ENCODE assay signal across 1 cellular context in genomic region chr12:110091136-110091711, GRCh38.
A peak's percentile ranks its signal among the peaks of the same experiment; 100 is the strongest.
TF ChIP-seq lines count a peak whose summit lies in the region.

No MANE protein-coding gene starts in this region.

TF ChIP-seq in HepG2, 621 proteins besides CTCF, POLR2A, EP300 and RAD21 (continued from another document and continues in another):
- TF ChIP-seq, protein P1, sequence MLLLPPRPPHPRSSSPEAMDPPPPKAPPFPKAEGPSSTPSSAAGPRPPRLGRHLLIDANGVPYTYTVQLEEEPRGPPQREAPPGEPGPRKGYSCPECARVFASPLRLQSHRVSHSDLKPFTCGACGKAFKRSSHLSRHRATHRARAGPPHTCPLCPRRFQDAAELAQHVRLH (CRISPR knock-in tag; IDR thresholded peaks at IDR 0.05; ENCODE audit: borderline replicate concordance, low read depth), result no peak
- TF ChIP-seq MXD4 (CRISPR knock-in tag; IDR thresholded peaks at IDR 0.05) (no peak), ZBTB7B (CRISPR knock-in tag; IDR thresholded peaks at IDR 0.05) (peak; percentile 85), ERF (CRISPR knock-in tag; IDR thresholded peaks at IDR 0.05) (peak; percentile 43; the same call in 1 of the 2 replicates), ZNF292 (CRISPR knock-in tag; IDR thresholded peaks at IDR 0.05; ENCODE audit: borderline replicate concordance, low read depth) (0 out of 2 replicates have a peak, but pooled peaks have one; percentile 20), ZMYM2 (CRISPR knock-in tag; IDR thresholded peaks at IDR 0.05) (0 out of 2 replicates have a peak, but pooled peaks have one; percentile 12), ZBTB46 (CRISPR knock-in tag; IDR thresholded peaks at IDR 0.05; ENCODE audit: borderline replicate concordance) (no peak), ZNF362 (CRISPR knock-in tag; IDR thresholded peaks at IDR 0.05; ENCODE audit: borderline replicate concordance) (peak; percentile 90), PHF21A (CRISPR knock-in tag; IDR thresholded peaks at IDR 0.05) (peak; percentile 89), EZH2 (conservative IDR thresholded peaks at IDR 0.05; ENCODE audit: low read depth, low read length) (no peak), ZC3H4 (CRISPR knock-in tag; IDR thresholded peaks at IDR 0.05; ENCODE audit: borderline replicate concordance) (no peak), MATR3 (CRISPR knock-in tag; IDR thresholded peaks at IDR 0.05) (no peak), ZSCAN31 (CRISPR knock-in tag; IDR thresholded peaks at IDR 0.05; ENCODE audit: low read depth) (peak; percentile 80; the same call in 1 of the 2 replicates), ZNF383 (CRISPR knock-in tag; IDR thresholded peaks at IDR 0.05; ENCODE audit: borderline replicate concordance) (0 out of 2 replicates have a peak, but pooled peaks have one; percentile 9), SSRP1 (CRISPR knock-in tag; IDR thresholded peaks at IDR 0.05) (no peak), SP5 (CRISPR knock-in tag; IDR thresholded peaks at IDR 0.05; ENCODE audit: borderline replicate concordance, low read depth) (peak; percentile 32; the same call in 1 of the 2 replicates), ZNF333 (CRISPR knock-in tag; IDR thresholded peaks at IDR 0.05; ENCODE audit: borderline replicate concordance) (no peak), ZNF468 (CRISPR knock-in tag; IDR thresholded peaks at IDR 0.05) (no peak), HOXA7 (CRISPR knock-in tag; IDR thresholded peaks at IDR 0.05) (no peak), ZNF530 (CRISPR knock-in tag; IDR thresholded peaks at IDR 0.05; ENCODE audit: low read depth) (no peak), PLRG1 (conservative IDR thresholded peaks at IDR 0.05) (no peak), SNAI1 (CRISPR knock-in tag; IDR thresholded peaks at IDR 0.05; ENCODE audit: borderline replicate concordance) (0 out of 2 replicates have a peak, but pooled peaks have one; percentile 37), FOXC1 (CRISPR knock-in tag; IDR thresholded peaks at IDR 0.05; ENCODE audit: borderline replicate concordance) (0 out of 2 replicates have a peak, but pooled peaks have one; percentile 15), HHEX (CRISPR knock-in tag; IDR thresholded peaks at IDR 0.05) (no peak), ZNF615 (CRISPR knock-in tag; IDR thresholded peaks at IDR 0.05; ENCODE audit: borderline replicate concordance) (no peak), DMAP1 (CRISPR knock-in tag; IDR thresholded peaks at IDR 0.05) (peak; percentile 53; the same call in 1 of the 2 replicates), ZNF329 (CRISPR knock-in tag; IDR thresholded peaks at IDR 0.05; ENCODE audit: low read depth) (no peak), JUND (CRISPR knock-in tag; IDR thresholded peaks at IDR 0.05) (0 out of 2 replicates have a peak, but pooled peaks have one; percentile 47), ZNF414 (CRISPR knock-in tag; IDR thresholded peaks at IDR 0.05) (no peak; the same call in 1 of the 2 replicates), MED13 (CRISPR knock-in tag; IDR thresholded peaks at IDR 0.05) (0 out of 2 replicates have a peak, but pooled peaks have one; percentile 13), ZNF430 (CRISPR knock-in tag; IDR thresholded peaks at IDR 0.05) (0 out of 2 replicates have a peak, but pooled peaks have one; percentile 52), SPEN (CRISPR knock-in tag; IDR thresholded peaks at IDR 0.05; ENCODE audit: low read depth) (peak; percentile 41; the same call in 1 of the 2 replicates), ZNF543 (CRISPR knock-in tag; IDR thresholded peaks at IDR 0.05) (0 out of 2 replicates have a peak, but pooled peaks have one; percentile 50), ASH2L (IDR thresholded peaks at IDR 0.05; ENCODE audit: insufficient read length, low read depth, low read length) (peak; percentile 61), MZF1 (CRISPR knock-in tag; IDR thresholded peaks at IDR 0.05; ENCODE audit: borderline replicate concordance) (no peak), ZNF614 (CRISPR knock-in tag; IDR thresholded peaks at IDR 0.05; ENCODE audit: borderline replicate concordance) (no peak), ZNF557 (CRISPR knock-in tag; IDR thresholded peaks at IDR 0.05) (0 out of 2 replicates have a peak, but pooled peaks have one; percentile 22), SOX5 (CRISPR knock-in tag; IDR thresholded peaks at IDR 0.05; ENCODE audit: borderline replicate concordance) (peak; percentile 79; the same call in 1 of the 2 replicates), SRSF1 (optimal IDR thresholded peaks at IDR 0.05; ENCODE audit: low read depth, low read length) (no peak), CEBPB (IDR thresholded peaks at IDR 0.05; ENCODE audit: borderline replicate concordance, low read depth, low read length) (peak; percentile 91), ZNF747 (CRISPR knock-in tag; IDR thresholded peaks at IDR 0.05; ENCODE audit: borderline replicate concordance) (no peak), ZNF350 (CRISPR knock-in tag; IDR thresholded peaks at IDR 0.05; ENCODE audit: borderline replicate concordance, low read depth) (peak; percentile 61; the same call in 1 of the 2 replicates), ZNF564 (CRISPR knock-in tag; IDR thresholded peaks at IDR 0.05) (peak; percentile 75; the same call in 1 of the 2 replicates), HOXD1 (CRISPR knock-in tag; IDR thresholded peaks at IDR 0.05) (peak; percentile 57; the same call in 1 of the 2 replicates), AHR (CRISPR knock-in tag; IDR thresholded peaks at IDR 0.05) (no peak), CCDC6 (CRISPR knock-in tag; IDR thresholded peaks at IDR 0.05) (peak; percentile 80; the same call in 1 of the 2 replicates), ZNF572 (CRISPR knock-in tag; IDR thresholded peaks at IDR 0.05) (no peak), KDM3A (CRISPR knock-in tag; IDR thresholded peaks at IDR 0.05; ENCODE audit: low read depth) (no peak), ZNF878 (CRISPR knock-in tag; IDR thresholded peaks at IDR 0.05) (peak; percentile 28; the same call in 1 of the 2 replicates), SALL2 (CRISPR knock-in tag; IDR thresholded peaks at IDR 0.05) (no peak), ZNF691 (CRISPR knock-in tag; IDR thresholded peaks at IDR 0.05; ENCODE audit: borderline replicate concordance, low read depth) (no peak), RCOR2 (CRISPR knock-in tag; IDR thresholded peaks at IDR 0.05) (0 out of 2 replicates have a peak, but pooled peaks have one; percentile 32), U2AF2 (IDR thresholded peaks at IDR 0.05; ENCODE audit: low read depth, low read length) (no peak), FOXK1 (CRISPR knock-in tag; IDR thresholded peaks at IDR 0.05; ENCODE audit: borderline replicate concordance, low read depth) (no peak), ZNF256 (CRISPR knock-in tag; conservative IDR thresholded peaks at IDR 0.05) (no peak), SRF (IDR thresholded peaks at IDR 0.05; ENCODE audit: low read depth, low read length) (no peak), SAFB2 (CRISPR knock-in tag; IDR thresholded peaks at IDR 0.05; ENCODE audit: borderline replicate concordance, low read depth) (no peak; the same call in 1 of the 2 replicates)
- TF ChIP-seq, protein P2, sequence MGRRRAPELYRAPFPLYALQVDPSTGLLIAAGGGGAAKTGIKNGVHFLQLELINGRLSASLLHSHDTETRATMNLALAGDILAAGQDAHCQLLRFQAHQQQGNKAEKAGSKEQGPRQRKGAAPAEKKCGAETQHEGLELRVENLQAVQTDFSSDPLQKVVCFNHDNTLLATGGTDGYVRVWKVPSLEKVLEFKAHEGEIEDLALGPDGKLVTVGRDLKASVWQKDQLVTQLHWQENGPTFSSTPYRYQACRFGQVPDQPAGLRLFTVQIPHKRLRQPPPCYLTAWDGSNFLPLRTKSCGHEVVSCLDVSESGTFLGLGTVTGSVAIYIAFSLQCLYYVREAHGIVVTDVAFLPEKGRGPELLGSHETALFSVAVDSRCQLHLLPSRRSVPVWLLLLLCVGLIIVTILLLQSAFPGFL (CRISPR knock-in tag; IDR thresholded peaks at IDR 0.05), result no peak
- TF ChIP-seq, protein P3, sequence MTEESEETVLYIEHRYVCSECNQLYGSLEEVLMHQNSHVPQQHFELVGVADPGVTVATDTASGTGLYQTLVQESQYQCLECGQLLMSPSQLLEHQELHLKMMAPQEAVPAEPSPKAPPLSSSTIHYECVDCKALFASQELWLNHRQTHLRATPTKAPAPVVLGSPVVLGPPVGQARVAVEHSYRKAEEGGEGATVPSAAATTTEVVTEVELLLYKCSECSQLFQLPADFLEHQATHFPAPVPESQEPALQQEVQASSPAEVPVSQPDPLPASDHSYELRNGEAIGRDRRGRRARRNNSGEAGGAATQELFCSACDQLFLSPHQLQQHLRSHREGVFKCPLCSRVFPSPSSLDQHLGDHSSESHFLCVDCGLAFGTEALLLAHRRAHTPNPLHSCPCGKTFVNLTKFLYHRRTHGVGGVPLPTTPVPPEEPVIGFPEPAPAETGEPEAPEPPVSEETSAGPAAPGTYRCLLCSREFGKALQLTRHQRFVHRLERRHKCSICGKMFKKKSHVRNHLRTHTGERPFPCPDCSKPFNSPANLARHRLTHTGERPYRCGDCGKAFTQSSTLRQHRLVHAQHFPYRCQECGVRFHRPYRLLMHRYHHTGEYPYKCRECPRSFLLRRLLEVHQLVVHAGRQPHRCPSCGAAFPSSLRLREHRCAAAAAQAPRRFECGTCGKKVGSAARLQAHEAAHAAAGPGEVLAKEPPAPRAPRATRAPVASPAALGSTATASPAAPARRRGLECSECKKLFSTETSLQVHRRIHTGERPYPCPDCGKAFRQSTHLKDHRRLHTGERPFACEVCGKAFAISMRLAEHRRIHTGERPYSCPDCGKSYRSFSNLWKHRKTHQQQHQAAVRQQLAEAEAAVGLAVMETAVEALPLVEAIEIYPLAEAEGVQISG (CRISPR knock-in tag; IDR thresholded peaks at IDR 0.05), result peak; percentile 62; the same call in 1 of the 2 replicates
- TF ChIP-seq, protein P4, sequence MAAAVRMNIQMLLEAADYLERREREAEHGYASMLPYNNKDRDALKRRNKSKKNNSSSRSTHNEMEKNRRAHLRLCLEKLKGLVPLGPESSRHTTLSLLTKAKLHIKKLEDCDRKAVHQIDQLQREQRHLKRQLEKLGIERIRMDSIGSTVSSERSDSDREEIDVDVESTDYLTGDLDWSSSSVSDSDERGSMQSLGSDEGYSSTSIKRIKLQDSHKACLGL (CRISPR knock-in tag; IDR thresholded peaks at IDR 0.05), result no peak
